2 cellular contexts compared by ENCODE assay signal in genomic region chr2:36812196-36812595, GRCh38.
TF ChIP-seq lines count a peak whose summit lies in the region.

No MANE protein-coding gene starts in this region.

TF ChIP-seq in GM23338, 12 proteins besides CTCF, POLR2A, EP300 and RAD21 (continued from another document):
- TF ChIP-seq REST (IDR thresholded peaks at IDR 0.05; ENCODE audit: unreplicated experiment) (no peak), ZNF462 (CRISPR knock-in tag; IDR thresholded peaks at IDR 0.05) (no peak)

TF ChIP-seq in SK-N-SH, 30 proteins besides CTCF, POLR2A, EP300 and RAD21 (continued from another document):
- TF ChIP-seq REST (IDR thresholded peaks at IDR 0.05; ENCODE audit: low read depth, low read length) = no peak
- TF ChIP-seq RXRA (IDR thresholded peaks at IDR 0.05; ENCODE audit: borderline replicate concordance, low read depth) = no peak
- no peak; the same call in 1 of the 2 replicates for TF ChIP-seq SMC3 (IDR thresholded peaks at IDR 0.05; ENCODE audit: low read depth, low read length)
- no peak for TF ChIP-seq ELF1 (IDR thresholded peaks at IDR 0.05)
- no peak for TF ChIP-seq NRF1 (IDR thresholded peaks at IDR 0.05; ENCODE audit: low read depth, low read length)
